In genomic region chr1:184881941-184882648, GRCh38 we compare ENCODE assay signal across 9 cellular contexts.
DNase-seq lines count a peak whose midpoint lies in the region; ATAC-seq, FAIRE-seq and TF ChIP-seq lines count a peak whose summit lies in the region.
"Had no signal": no experiment of that assay in that cellular context is flagged by ENCODE, and none has a peak within 500 bp of the region (broad histone marks: within the 10 kb centered on the region; RNA-seq: fewer than 3 reads in every experiment).

No MANE protein-coding gene starts in this region.

- peak overlapping the region; percentile 22; the same call in 1 of the 2 replicates for H3K4me2 ChIP-seq in GM12878 (ENCODE audit: control insufficient read depth, insufficient read depth)

- WGBS in GM12878 (ENCODE audit: insufficient coverage, insufficient replicate concordance, low lambda C conversion rate, missing lambda C conversion rate), result 25% methylated on average over 6 of the region's 6 CpGs
- WGBS in sigmoid colon, 2 donors, result 85 to 86% methylated on average over 6 of the region's 6 CpGs

- no peaks in the 10 kb centered on the region for H3K27me3 ChIP-seq in GM12878 (replicated peaks in 1 of 2; ENCODE audit: control insufficient read depth in 2 of 2, insufficient read depth in 2 of 2, low read length in 1 of 2)
- no peaks in the 10 kb centered on the region for H3K27me3 ChIP-seq in sigmoid colon

- FAIRE-seq in GM12878 (lab: Jason Lieb, UNC), result peak; percentile 18

- peaks cover 18% of the 10 kb centered on the region for H3K4me1 ChIP-seq in GM12878 (ENCODE audit: control insufficient read depth, insufficient read depth, low read length)
- H3K4me1 ChIP-seq in sigmoid colon, result peaks cover 0 to 100% (median 87%) of the 10 kb centered on the region in 4 donors

- no peak overlapping the region for H3K9ac ChIP-seq in GM12878 (ENCODE audit: control insufficient read depth, insufficient read depth, low read length)

- SMC1A ChIA-PET in GM12878 (lab: Charles Lee; ENCODE audit: uncharacterized antibody, unreplicated experiment), result interaction anchor here (0.6 to 5.2 kb wide), 9 partner anchors 9 to 484 kb away, joined by 3 to 31 read pairs (median 4); partner anchors contain the start of gene NIBAN1

- no peak overlapping the region; the same call in 1 of the 2 replicates for H2AFZ ChIP-seq in GM12878 (ENCODE audit: control insufficient read depth, low read depth, low read length)

- CTCF ChIA-PET in GM12878 (lab: Yijun Ruan, JAX), result interaction anchor here (1.1 to 1.7 kb wide), 2 partner anchors 10 to 77 kb away, joined by 7 to 9 read pairs; no protein-coding TSS in a partner anchor

- no peak for TF ChIP-seq RAD21 in GM12878 (IDR thresholded peaks at IDR 0.05; ENCODE audit: insufficient read depth, low read depth, low read length)

- peaks cover 0 to 6% of the 10 kb centered on the region in 2 experiments; a peak in 1 of 4 replicates for H3K36me3 ChIP-seq in GM12878 (ENCODE audit: control insufficient read depth in 2 of 2, insufficient read depth in 2 of 2, low read length in 1 of 2)
- H3K36me3 ChIP-seq in sigmoid colon, result peaks cover 0 to 22% (median 0%) of the 10 kb centered on the region in 4 donors

- RAD21 ChIA-PET in GM12878 (lab: Charles Lee; ENCODE audit: unreplicated experiment), result interaction anchor here (0.8 to 1.4 kb wide), 5 partner anchors 9 to 92 kb away, joined by 3 to 5 read pairs (median 4); partner anchors contain the start of gene NIBAN1

- no TSS peak for BruUV-seq in GM12878 (replicated peaks; lab: Mats Ljungman, UMichigan)

- in situ Hi-C loops in GM12878 (cut with MboI), result no loop called here

- peak; percentile 62 for ATAC-seq in GM19463 (IDR thresholded peaks at IDR 0.05; ENCODE audit: unreplicated experiment)
- ATAC-seq in HG03196 (IDR thresholded peaks at IDR 0.05; ENCODE audit: unreplicated experiment), result peak; percentile 54
- ATAC-seq in GM12878, result peak; percentile 82
- ATAC-seq in omental fat pad (ENCODE audit: low FRiP score), result no peak

- H3K4me3 ChIP-seq in GM12878 (no peak overlapping the region), sigmoid colon (no peak overlapping the region)

- intact Hi-C loops in GM12878 (cut with micrococcal nuclease; ENCODE audit: unreplicated experiment) (loop anchor here (1.0 to 5.0 kb wide), 2 partner anchors 15 to 75 kb away; no protein-coding TSS in a partner anchor), sigmoid colon (cut with DNase I) (loop anchor here (5.0 to 10.0 kb wide), 2 partner anchors 57 to 90 kb away; partner anchors contain the start of gene NIBAN1)

- no peaks in the 10 kb centered on the region for H3K9me3 ChIP-seq in GM12878 (replicated peaks; ENCODE audit: control insufficient read depth, insufficient read depth, low read length)
- no peaks in the 10 kb centered on the region for H3K9me3 ChIP-seq in sigmoid colon

- no peaks in the 10 kb centered on the region for H3K79me2 ChIP-seq in GM12878 (ENCODE audit: control insufficient read depth, insufficient read depth, low read length)

- H3K27ac ChIP-seq in GM12878 (ENCODE audit: control insufficient read depth, insufficient read depth), result peak overlapping the region; percentile 66
- peak overlapping the region; percentile 80 to 92 (median 84) for H3K27ac ChIP-seq in sigmoid colon

- H4K20me1 ChIP-seq in GM12878 (ENCODE audit: control insufficient read depth, insufficient read depth), result no peaks in the 10 kb centered on the region

- TF ChIP-seq EP300 in GM12878 (IDR thresholded peaks at IDR 0.05; ENCODE audit: borderline replicate concordance in 1 of 2, control insufficient read depth in 1 of 2, low read depth in 2 of 2, low read length in 2 of 2), result peak; percentile 48 to 52; a peak in 2 of 4 replicates
- TF ChIP-seq EP300 in sigmoid colon (IDR thresholded peaks at IDR 0.05), result peak in 1 of 4 donors; percentile 2

- TF ChIP-seq CTCF in GM12878 (IDR thresholded peaks at IDR 0.05 in 2 of 3, conservative IDR thresholded peaks at IDR 0.05 in 1 of 3; ENCODE audit: control insufficient read depth in 2 of 3, extremely low read depth in 1 of 3, insufficient read depth in 1 of 3, low read depth in 3 of 3, low read length in 3 of 3) (no peak), sigmoid colon (IDR thresholded peaks at IDR 0.05) (no peak), omental fat pad (IDR thresholded peaks at IDR 0.05) (no peak)

- TF ChIP-seq POLR2A in GM12878 (IDR thresholded peaks at IDR 0.05; ENCODE audit: low read depth, low read length), result no peak
- TF ChIP-seq POLR2A in sigmoid colon (IDR thresholded peaks at IDR 0.05), result no peak

- POLR2A ChIA-PET in GM12878 (lab: Charles Lee), result interaction anchor here (0.7 kb wide), 1 partner anchor 10 kb away, joined by 3 read pairs; no protein-coding TSS in a partner anchor

- DNase-seq in GM12878 (ENCODE audit: low read depth, low spot score) (no peak), sigmoid colon (no peak), inferior parietal cortex (ENCODE audit: extremely low spot score) (no peak), NCI-H345 (lab: John Stamatoyannopoulos, UW) (no peak), omental fat pad (ENCODE audit: low spot score) (no peak), Kasumi-1 (lab: John Stamatoyannopoulos, UW) (no peak)
- DNase-seq: NCI-H524 had no signal

TF ChIP-seq in GM12878, 131 proteins besides CTCF, POLR2A, EP300 and RAD21 (continues in another document):
- TF ChIP-seq, protein P1, sequence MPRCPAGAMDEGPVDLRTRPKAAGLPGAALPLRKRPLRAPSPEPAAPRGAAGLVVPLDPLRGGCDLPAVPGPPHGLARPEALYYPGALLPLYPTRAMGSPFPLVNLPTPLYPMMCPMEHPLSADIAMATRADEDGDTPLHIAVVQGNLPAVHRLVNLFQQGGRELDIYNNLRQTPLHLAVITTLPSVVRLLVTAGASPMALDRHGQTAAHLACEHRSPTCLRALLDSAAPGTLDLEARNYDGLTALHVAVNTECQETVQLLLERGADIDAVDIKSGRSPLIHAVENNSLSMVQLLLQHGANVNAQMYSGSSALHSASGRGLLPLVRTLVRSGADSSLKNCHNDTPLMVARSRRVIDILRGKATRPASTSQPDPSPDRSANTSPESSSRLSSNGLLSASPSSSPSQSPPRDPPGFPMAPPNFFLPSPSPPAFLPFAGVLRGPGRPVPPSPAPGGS (IDR thresholded peaks at IDR 0.05; ENCODE audit: borderline replicate concordance, insufficient read depth, low read depth, low read length, poor library complexity, severe bottlenecking), result peak; percentile 53
- TF ChIP-seq IRF4 (IDR thresholded peaks at IDR 0.05; ENCODE audit: low read depth, low read length) (no peak), JUNB (IDR thresholded peaks at IDR 0.05) (peak; percentile 89), PRDM15 (CRISPR knock-in tag; IDR thresholded peaks at IDR 0.05) (no peak), PML (IDR thresholded peaks at IDR 0.05; ENCODE audit: low read length) (peak; percentile 34; the same call in 1 of the 2 replicates), CBFB (IDR thresholded peaks at IDR 0.05; ENCODE audit: low read depth) (peak; percentile 67; the same call in 1 of the 2 replicates), IKZF2 (IDR thresholded peaks at IDR 0.05) (peak; percentile 42 to 51; a peak in 2 of 4 replicates)
- TF ChIP-seq, protein P2, sequence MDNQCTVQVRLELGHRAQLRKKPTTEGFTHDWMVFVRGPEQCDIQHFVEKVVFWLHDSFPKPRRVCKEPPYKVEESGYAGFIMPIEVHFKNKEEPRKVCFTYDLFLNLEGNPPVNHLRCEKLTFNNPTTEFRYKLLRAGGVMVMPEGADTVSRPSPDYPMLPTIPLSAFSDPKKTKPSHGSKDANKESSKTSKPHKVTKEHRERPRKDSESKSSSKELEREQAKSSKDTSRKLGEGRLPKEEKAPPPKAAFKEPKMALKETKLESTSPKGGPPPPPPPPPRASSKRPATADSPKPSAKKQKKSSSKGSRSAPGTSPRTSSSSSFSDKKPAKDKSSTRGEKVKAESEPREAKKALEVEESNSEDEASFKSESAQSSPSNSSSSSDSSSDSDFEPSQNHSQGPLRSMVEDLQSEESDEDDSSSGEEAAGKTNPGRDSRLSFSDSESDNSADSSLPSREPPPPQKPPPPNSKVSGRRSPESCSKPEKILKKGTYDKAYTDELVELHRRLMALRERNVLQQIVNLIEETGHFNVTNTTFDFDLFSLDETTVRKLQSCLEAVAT (IDR thresholded peaks at IDR 0.05), result no peak
